ENCODE assay signal across 8 cellular contexts in the genomic region with DNA sequence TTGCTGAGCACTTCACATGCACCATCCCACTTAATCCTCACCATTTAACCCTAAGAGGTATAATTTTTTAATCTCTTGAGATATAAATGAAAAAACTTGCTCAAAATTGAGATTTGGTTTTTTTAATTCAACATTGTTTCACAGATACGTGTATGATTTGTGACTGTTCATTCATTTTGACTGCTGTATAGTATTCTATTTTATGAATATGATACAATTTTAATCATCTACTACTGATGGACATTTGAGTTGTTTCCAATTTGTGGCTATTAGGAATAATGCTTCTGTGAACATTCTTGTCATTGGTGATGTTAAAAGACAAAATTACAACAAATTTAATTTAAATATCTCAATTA. TPM values are rescaled to one million over a fixed set of nuclear protein-coding genes. Genes with fewer than 3 reads are reported as not detected.
A peak's percentile ranks its signal among the peaks of the same experiment; 100 is the strongest.
DNase-seq lines count a peak whose midpoint lies in the region; ATAC-seq and TF ChIP-seq lines count a peak whose summit lies in the region.

No MANE protein-coding gene starts in this region.

- H3K4me1 Mint-ChIP-seq in endodermal cell: peaks cover 9% of the 10 kb centered on the region

- peaks cover 18% of the 10 kb centered on the region for H3K9me3 Mint-ChIP-seq in endodermal cell

- 100% methylated on average over 1 of the region's 1 CpG; no CpG with 5 or more reads in 1 of the 2 experiments for WGBS in endodermal cell (ENCODE audit: insufficient coverage in 1 of 2, insufficient read length in 1 of 2), 2 experiments
- WGBS in aorta, 2 donors: 88 to 97% methylated on average over 1 of the region's 1 CpG

- intact Hi-C loops in aorta (cut with DNase I): loop anchor here in 1 of 2 donors (5.0 kb wide), 1 partner anchor 50 kb away; no protein-coding TSS in a partner anchor

- H3K79me2 ChIP-seq in DND-41 (ENCODE audit: insufficient read depth, low read length) (peaks cover 22% of the 10 kb centered on the region), OCI-LY1 (ENCODE audit: insufficient read depth, low read length) (0 out of 2 replicates have a peak, but pooled peaks cover 4% of the 10 kb centered on the region), parathyroid adenoma (peaks cover 2% of the 10 kb centered on the region)

- no peak for DNase-seq in DND-41
- no peak for DNase-seq in endodermal cell
- DNase-seq in DMS 273 treated with DMSO at 0.1 percent for 48 hours (lab: John Stamatoyannopoulos, UW): no peak
- DNase-seq in aorta: no peak

- H3K9ac ChIP-seq in DND-41 (ENCODE audit: low read depth, low read length) (peak overlapping the region; percentile 70; the same call in 1 of the 2 replicates), OCI-LY1 (ENCODE audit: low read length) (no peak overlapping the region), endodermal cell (ENCODE audit: extremely low read depth, low read length, poor library complexity, severe bottlenecking) (no peak overlapping the region), parathyroid adenoma (no peak overlapping the region)

- H3K4me1 ChIP-seq in DND-41 (ENCODE audit: insufficient read depth, low read length) (peaks cover 29% of the 10 kb centered on the region), OCI-LY1 (ENCODE audit: insufficient read depth, low read length, severe bottlenecking) (peaks cover 13% of the 10 kb centered on the region), endodermal cell (ENCODE audit: control insufficient read depth, insufficient read depth, low read length) (no peaks in the 10 kb centered on the region), parathyroid adenoma (peaks cover 2% of the 10 kb centered on the region), aorta (ENCODE audit: control insufficient read depth in 1 of 2, insufficient read depth in 2 of 2, low read length in 2 of 2) (peaks cover 2% of the 10 kb centered on the region in 2 donors)

- H3K4me2 ChIP-seq in DND-41 (ENCODE audit: insufficient read depth, low read length) (peak overlapping the region; percentile 84), OCI-LY1 (ENCODE audit: low read length) (no peak overlapping the region), parathyroid adenoma (ENCODE audit: low read length) (peak overlapping the region; percentile 32)

- H3K36me3 Mint-ChIP-seq in endodermal cell (ENCODE audit: low read depth): peaks cover 13% of the 10 kb centered on the region

- H3K27me3 Mint-ChIP-seq in endodermal cell (ENCODE audit: insufficient read depth): peaks cover 2% of the 10 kb centered on the region

- no peaks in the 10 kb centered on the region for H4K20me1 ChIP-seq in DND-41 (ENCODE audit: insufficient read depth, low read length)
- no peaks in the 10 kb centered on the region for H4K20me1 ChIP-seq in OCI-LY1 (ENCODE audit: insufficient read depth, low read length)

- H3K4me3 Mint-ChIP-seq in endodermal cell: peak overlapping the region; percentile 88

- H3K4me3 ChIP-seq in DND-41 (ENCODE audit: low read depth in 1 of 2, low read length in 2 of 2): peak overlapping the region; percentile 13 to 75; a peak in 3 of 4 replicates
- H3K4me3 ChIP-seq in OCI-LY1 (ENCODE audit: low read depth, low read length, poor library complexity, severe bottlenecking): peak overlapping the region; percentile 81
- H3K4me3 ChIP-seq in endodermal cell (ENCODE audit: low read length): peak overlapping the region; percentile 98
- H3K4me3 ChIP-seq in parathyroid adenoma (ENCODE audit: low read depth, low read length): no peak overlapping the region
- H3K4me3 ChIP-seq in aorta (ENCODE audit: low read length in 2 of 2): no peak overlapping the region

- no peak for ATAC-seq in DND-41 (ENCODE audit: insufficient read depth, low read depth)
- no peak for ATAC-seq in GM21381 (IDR thresholded peaks at IDR 0.05; ENCODE audit: unreplicated experiment)
- ATAC-seq in aorta (ENCODE audit: low FRiP score): no peak
- ATAC-seq in GM21526 (IDR thresholded peaks at IDR 0.05; ENCODE audit: low FRiP score, unreplicated experiment): no peak

- H3K9me2 ChIP-seq in OCI-LY1 (ENCODE audit: low read depth, low read length): no peaks in the 10 kb centered on the region

- no peak overlapping the region for H3K27ac Mint-ChIP-seq in endodermal cell

- TF ChIP-seq CTCF in DND-41 (IDR thresholded peaks at IDR 0.05; ENCODE audit: borderline replicate concordance, extremely low read depth, low read length, poor library complexity, severe bottlenecking): no peak
- TF ChIP-seq CTCF in OCI-LY1 (IDR thresholded peaks at IDR 0.05; ENCODE audit: low read length): no peak
- TF ChIP-seq CTCF in endodermal cell (conservative IDR thresholded peaks at IDR 0.05): no peak
- no peak for TF ChIP-seq CTCF in parathyroid adenoma (IDR thresholded peaks at IDR 0.05)

- no peaks in the 10 kb centered on the region for H3F3A ChIP-seq in OCI-LY1 (ENCODE audit: insufficient read depth, low read length)

- H3K27ac ChIP-seq in DND-41 (ENCODE audit: low read length) (no peak overlapping the region), OCI-LY1 (ENCODE audit: low read depth, low read length, poor library complexity, severe bottlenecking) (no peak overlapping the region), endodermal cell (ENCODE audit: low read depth, low read length) (no peak overlapping the region), parathyroid adenoma (no peak overlapping the region), aorta (ENCODE audit: low read depth in 1 of 2, low read length in 2 of 2) (no peak overlapping the region)

- peaks cover 13% of the 10 kb centered on the region for H3K9me3 ChIP-seq in DND-41 (ENCODE audit: insufficient read depth, low read length, severe bottlenecking)
- peaks cover 10% of the 10 kb centered on the region; the same call in 1 of the 2 replicates for H3K9me3 ChIP-seq in OCI-LY1 (ENCODE audit: low read length)
- peaks cover 20% of the 10 kb centered on the region for H3K9me3 ChIP-seq in endodermal cell (ENCODE audit: control insufficient read depth, low read length)
- H3K9me3 ChIP-seq in parathyroid adenoma (ENCODE audit: control insufficient read depth, low read length): no peaks in the 10 kb centered on the region
- H3K9me3 ChIP-seq in aorta (ENCODE audit: control insufficient read depth, low read length): no peaks in the 10 kb centered on the region

- H2AFZ ChIP-seq in DND-41 (ENCODE audit: low read depth, low read length) (peak overlapping the region; percentile 95), OCI-LY1 (ENCODE audit: low read length) (peak overlapping the region; percentile 34; the same call in 1 of the 2 replicates), parathyroid adenoma (peak overlapping the region; percentile 22)

- H3K27me3 ChIP-seq in DND-41 (ENCODE audit: insufficient read depth, low read length, poor library complexity): no peaks in the 10 kb centered on the region
- no peaks in the 10 kb centered on the region for H3K27me3 ChIP-seq in OCI-LY1 (ENCODE audit: insufficient read depth, low read length)
- H3K27me3 ChIP-seq in endodermal cell (ENCODE audit: control insufficient read depth, insufficient read depth, low read length, poor library complexity, severe bottlenecking): no peaks in the 10 kb centered on the region
- H3K27me3 ChIP-seq in parathyroid adenoma (ENCODE audit: control insufficient read depth, insufficient read depth, low read length): no peaks in the 10 kb centered on the region
- no peaks in the 10 kb centered on the region for H3K27me3 ChIP-seq in aorta (ENCODE audit: control insufficient read depth in 1 of 2, insufficient read depth in 2 of 2, low read length in 1 of 2)

- H3K36me3 ChIP-seq in DND-41 (ENCODE audit: insufficient read depth, low read length): peaks cover 9% of the 10 kb centered on the region; the same call in 1 of the 2 replicates
- peaks cover 3% of the 10 kb centered on the region; the same call in 1 of the 2 replicates for H3K36me3 ChIP-seq in OCI-LY1 (ENCODE audit: insufficient read depth, low read length)
- peaks cover 6% of the 10 kb centered on the region for H3K36me3 ChIP-seq in endodermal cell (ENCODE audit: control insufficient read depth, insufficient read depth, low read length)
- no peaks in the 10 kb centered on the region for H3K36me3 ChIP-seq in parathyroid adenoma (ENCODE audit: control insufficient read depth, insufficient read depth, low read length)
- H3K36me3 ChIP-seq in aorta (ENCODE audit: control insufficient read depth in 1 of 2, insufficient read depth in 2 of 2, low read length in 1 of 2): no peaks in the 10 kb centered on the region

RNA-seq across cellular contexts. Expression of a gene that starts 0.6 kb away (rescaled TPM):
- total RNA-seq in endodermal cell (10 to 100 TPM; 13.5 to 14.5 TPM), aorta (10 to 100 TPM; 24.4 to 24.7 TPM)
- 9.4 TPM for polyA plus RNA-seq in endodermal cell (2013, experiment 1 of 2)
- polyA plus RNA-seq in endodermal cell (2013, experiment 2 of 2): 11.7 TPM
- 10 to 100 TPM; 10.5 to 14.9 TPM for polyA plus RNA-seq in aorta

RNA-seq across cellular contexts. Expression of a gene that starts 46.8 kb away (rescaled TPM):
- total RNA-seq in endodermal cell (10 to 100 TPM; 43.1 to 58.5 TPM), aorta (10 to 100 TPM; 14.9 to 16.4 TPM)
- polyA plus RNA-seq in endodermal cell (2013, experiment 1 of 2): 18.9 TPM
- polyA plus RNA-seq in endodermal cell (2013, experiment 2 of 2): 18.6 TPM
- 1 to 10 TPM; 4.5 to 5.8 TPM for polyA plus RNA-seq in aorta

RNA-seq across cellular contexts. Expression of a gene that starts 47.2 kb away (rescaled TPM):
- total RNA-seq in endodermal cell (10 to 100 TPM; 28.2 to 31.3 TPM), aorta (10 to 100 TPM; 25.7 to 40.1 TPM)
- 22.6 TPM for polyA plus RNA-seq in endodermal cell (2013, experiment 1 of 2)
- polyA plus RNA-seq in endodermal cell (2013, experiment 2 of 2): 23.1 TPM
- polyA plus RNA-seq in aorta: 10 to 100 TPM; 32.2 to 53.1 TPM

Comparison
In these comparisons a context has a peak if more than half of its experiments do, and no peak if none do; other contexts are left out.
1. H2AFZ ChIP-seq: peak in every context shown above with its lines; median percentile 95 in DND-41; 34 in OCI-LY1; 22 in parathyroid adenoma.
2. H3K4me3 ChIP-seq: peak in DND-41 (2 of 2), OCI-LY1 (single experiment) and endodermal cell (single experiment); none in parathyroid adenoma (single experiment) and aorta (0 of 2).